In the genomic region with DNA sequence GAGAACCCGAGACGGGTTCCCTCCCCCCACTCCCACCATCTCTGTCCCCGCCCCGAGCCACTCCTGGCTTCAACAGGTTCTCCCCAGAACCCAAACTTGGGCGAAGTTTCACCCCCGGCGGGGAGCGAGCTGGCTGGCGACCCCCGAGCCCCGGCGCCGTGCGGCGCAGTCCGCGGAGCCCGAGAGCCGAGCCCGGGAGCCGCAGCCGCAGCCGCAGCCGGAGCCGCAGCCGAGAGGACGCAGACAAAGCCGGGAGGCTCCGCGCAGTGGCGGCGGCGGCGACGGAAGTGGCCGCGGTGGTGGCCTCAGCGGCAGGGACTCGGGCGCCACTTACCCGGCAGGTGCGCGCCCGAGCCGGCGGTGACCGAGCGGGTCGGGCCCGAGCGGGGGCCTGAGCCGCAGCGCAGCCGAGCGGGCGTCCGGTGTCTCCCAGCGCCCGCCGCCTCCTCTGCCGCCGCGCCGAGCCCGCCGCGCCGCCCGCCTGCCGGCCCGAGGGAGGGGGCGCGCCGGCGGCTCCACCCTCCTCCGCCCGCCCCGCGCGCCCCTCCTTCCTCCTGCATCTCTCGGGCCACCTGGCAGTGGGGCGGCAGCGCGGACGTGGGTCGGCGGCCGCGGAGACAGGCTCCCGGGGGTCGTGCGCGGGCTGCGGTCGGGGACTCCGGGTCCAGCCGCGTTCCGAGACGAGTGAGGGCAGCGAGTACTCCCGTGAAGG, we compare ENCODE assay signal across 11 cellular contexts. TPM values are rescaled to one million over a fixed set of nuclear protein-coding genes. Genes with fewer than 3 reads are reported as not detected.
DNase-seq lines count a peak whose midpoint lies in the region; ATAC-seq and TF ChIP-seq lines count a peak whose summit lies in the region.
"Had no signal": no experiment of that assay in that cellular context is flagged by ENCODE, and none has a peak within 500 bp of the region (broad histone marks: within the 10 kb centered on the region; RNA-seq: fewer than 3 reads in every experiment).

A gene with protein sequence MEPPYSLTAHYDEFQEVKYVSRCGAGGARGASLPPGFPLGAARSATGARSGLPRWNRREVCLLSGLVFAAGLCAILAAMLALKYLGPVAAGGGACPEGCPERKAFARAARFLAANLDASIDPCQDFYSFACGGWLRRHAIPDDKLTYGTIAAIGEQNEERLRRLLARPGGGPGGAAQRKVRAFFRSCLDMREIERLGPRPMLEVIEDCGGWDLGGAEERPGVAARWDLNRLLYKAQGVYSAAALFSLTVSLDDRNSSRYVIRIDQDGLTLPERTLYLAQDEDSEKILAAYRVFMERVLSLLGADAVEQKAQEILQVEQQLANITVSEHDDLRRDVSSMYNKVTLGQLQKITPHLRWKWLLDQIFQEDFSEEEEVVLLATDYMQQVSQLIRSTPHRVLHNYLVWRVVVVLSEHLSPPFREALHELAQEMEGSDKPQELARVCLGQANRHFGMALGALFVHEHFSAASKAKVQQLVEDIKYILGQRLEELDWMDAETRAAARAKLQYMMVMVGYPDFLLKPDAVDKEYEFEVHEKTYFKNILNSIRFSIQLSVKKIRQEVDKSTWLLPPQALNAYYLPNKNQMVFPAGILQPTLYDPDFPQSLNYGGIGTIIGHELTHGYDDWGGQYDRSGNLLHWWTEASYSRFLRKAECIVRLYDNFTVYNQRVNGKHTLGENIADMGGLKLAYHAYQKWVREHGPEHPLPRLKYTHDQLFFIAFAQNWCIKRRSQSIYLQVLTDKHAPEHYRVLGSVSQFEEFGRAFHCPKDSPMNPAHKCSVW (minus strand): TSS at position 450 of the 712 bp plus-strand sequence. CDS start 1,181 bp downstream, outside the sequence.

- peaks cover 12% of the 10 kb centered on the region for H3K4me1 ChIP-seq in ES-I3 (ENCODE audit: insufficient read depth, low read length)
- H3K4me1 ChIP-seq in mucosa of descending colon (ENCODE audit: low read depth), result peaks cover 5% of the 10 kb centered on the region
- no peaks in the 10 kb centered on the region for H3K4me1 ChIP-seq in PC-9 (replicated peaks; ENCODE audit: insufficient read depth)

- H3K36me3 ChIP-seq in ES-I3 (ENCODE audit: insufficient read depth, low read length) (no peaks in the 10 kb centered on the region), mucosa of descending colon (ENCODE audit: low read depth) (no peaks in the 10 kb centered on the region), PC-9 (ENCODE audit: low read depth) (no peaks in the 10 kb centered on the region)

- H3K9ac ChIP-seq in ES-I3 (ENCODE audit: low read depth, low read length), result peak within 1 kb of the TSS; percentile 47

- peaks cover 9% of the 10 kb centered on the region for H3K4me1 Mint-ChIP-seq in activated naive CD4-positive, alpha-beta T cell treated with anti-CD3 and anti-CD28 coated beads, Interleukin-2, amount 50 U/mL, for 24 hours

- H3F3A ChIP-seq in PC-9 (ENCODE audit: insufficient read depth, low read depth), result no peaks in the 10 kb centered on the region

- no peak within 1 kb of the TSS for H3K27ac ChIP-seq in PC-9

- CTCF ChIA-PET in PC-9 (lab: Charles Lee), result no interaction called here

- H2AFZ ChIP-seq in PC-9, result no peak within 1 kb of the TSS

- BruUV-seq in PC-9 (replicated peaks; lab: Mats Ljungman, UMichigan), result no TSS peak

- H3K27ac Mint-ChIP-seq in activated naive CD4-positive, alpha-beta T cell treated with anti-CD3 and anti-CD28 coated beads, Interleukin-2, amount 50 U/mL, for 24 hours, result no peak within 1 kb of the TSS
- H3K27ac Mint-ChIP-seq: dendritic cell treated with granulocyte-macrophage colony-stimulating factor and Interleukin-4, amounts not matched to agents 40 ng/mL and 50 ng/mL, for 4 days had no signal

- ATAC-seq in mucosa of descending colon (peak; percentile 19), HG02623 (IDR thresholded peaks at IDR 0.05; ENCODE audit: unreplicated experiment) (no peak)
- ATAC-seq: left lobe of liver had no signal

- H3K9me3 ChIP-seq in ES-I3 (ENCODE audit: control insufficient read depth, insufficient read depth, low read length), result no peaks in the 10 kb centered on the region
- no peaks in the 10 kb centered on the region for H3K9me3 ChIP-seq in mucosa of descending colon
- H3K9me3 ChIP-seq in PC-9 (ENCODE audit: insufficient read depth, low read depth), result no peaks in the 10 kb centered on the region

- H3K4me3 Mint-ChIP-seq in activated naive CD4-positive, alpha-beta T cell treated with anti-CD3 and anti-CD28 coated beads, Interleukin-2, amount 50 U/mL, for 24 hours, result peak within 1 kb of the TSS; percentile 11
- H3K4me3 Mint-ChIP-seq: dendritic cell treated with granulocyte-macrophage colony-stimulating factor and Interleukin-4, amounts not matched to agents 40 ng/mL and 50 ng/mL, for 4 days had no signal

- no peaks in the 10 kb centered on the region for H3K9me2 ChIP-seq in PC-9 (ENCODE audit: insufficient read depth)

- H3K27me3 Mint-ChIP-seq in activated naive CD4-positive, alpha-beta T cell treated with anti-CD3 and anti-CD28 coated beads, Interleukin-2, amount 50 U/mL, for 24 hours, result peaks cover 21% of the 10 kb centered on the region

- no peaks in the 10 kb centered on the region for H3K36me3 Mint-ChIP-seq in activated naive CD4-positive, alpha-beta T cell treated with anti-CD3 and anti-CD28 coated beads, Interleukin-2, amount 50 U/mL, for 24 hours

- H3K79me2 ChIP-seq in PC-9 (ENCODE audit: low read depth), result no peaks in the 10 kb centered on the region

- TF ChIP-seq CTCF in mucosa of descending colon (IDR thresholded peaks at IDR 0.05) (no peak), PC-9 (conservative IDR thresholded peaks at IDR 0.05) (no peak)

- no peaks in the 10 kb centered on the region for H4K20me1 ChIP-seq in PC-9 (ENCODE audit: insufficient read depth)

- H3K27me3 ChIP-seq in PC-9 (ENCODE audit: insufficient read depth, low read depth), result no peaks in the 10 kb centered on the region

- no peak within 1 kb of the TSS for H3K4me3 ChIP-seq in mucosa of descending colon
- H3K4me3 ChIP-seq in PC-9, result no peak within 1 kb of the TSS

- H3K9me3 Mint-ChIP-seq in activated naive CD4-positive, alpha-beta T cell treated with anti-CD3 and anti-CD28 coated beads, Interleukin-2, amount 50 U/mL, for 24 hours, result no peaks in the 10 kb centered on the region
- H3K9me3 Mint-ChIP-seq: dendritic cell treated with granulocyte-macrophage colony-stimulating factor and Interleukin-4, amounts not matched to agents 40 ng/mL and 50 ng/mL, for 4 days had no signal

- POLR2A ChIA-PET in PC-9 (lab: Charles Lee; ENCODE audit: unreplicated experiment), result no interaction called here

- intact Hi-C loops in mucosa of descending colon (cut with DNase I, micrococcal nuclease), result no loop called here
- intact Hi-C loops in PC-9 (cut with micrococcal nuclease; ENCODE audit: unreplicated experiment), result no loop called here

- no peak within 1 kb of the TSS for H3K4me2 ChIP-seq in PC-9

- DNase-seq in 8988T (peak; percentile 10), mucosa of descending colon (peak in 1 of 3 donors; percentile 18), NCI-H2171 (lab: John Stamatoyannopoulos, UW) (no peak), PC-9 (no peak)
- DNase-seq in stimulated activated naive CD4-positive, alpha-beta T cell treated with Interleukin-2 at 50 U/mL for 16 hours (lab: John Stamatoyannopoulos, UW), result no peak
- DNase-seq: GF-D8 had no signal

RNA-seq across cellular contexts. Expression of the gene that starts here (rescaled TPM):
- total RNA-seq in mucosa of descending colon, result under 1 TPM in 2 of 3 donors, not detected in 1; 0.16 to 0.24 TPM
- total RNA-seq in PC-9 (2021), result not detected in 2 replicates

Comparison
In these comparisons a context has a peak if more than half of its experiments do, and no peak if none do; other contexts are left out.
1. Peak in ATAC-seq in mucosa of descending colon; RNA of the gene not detected or under 1 TPM.